ENCODE assay signal across 30 cellular contexts in the genomic region with DNA sequence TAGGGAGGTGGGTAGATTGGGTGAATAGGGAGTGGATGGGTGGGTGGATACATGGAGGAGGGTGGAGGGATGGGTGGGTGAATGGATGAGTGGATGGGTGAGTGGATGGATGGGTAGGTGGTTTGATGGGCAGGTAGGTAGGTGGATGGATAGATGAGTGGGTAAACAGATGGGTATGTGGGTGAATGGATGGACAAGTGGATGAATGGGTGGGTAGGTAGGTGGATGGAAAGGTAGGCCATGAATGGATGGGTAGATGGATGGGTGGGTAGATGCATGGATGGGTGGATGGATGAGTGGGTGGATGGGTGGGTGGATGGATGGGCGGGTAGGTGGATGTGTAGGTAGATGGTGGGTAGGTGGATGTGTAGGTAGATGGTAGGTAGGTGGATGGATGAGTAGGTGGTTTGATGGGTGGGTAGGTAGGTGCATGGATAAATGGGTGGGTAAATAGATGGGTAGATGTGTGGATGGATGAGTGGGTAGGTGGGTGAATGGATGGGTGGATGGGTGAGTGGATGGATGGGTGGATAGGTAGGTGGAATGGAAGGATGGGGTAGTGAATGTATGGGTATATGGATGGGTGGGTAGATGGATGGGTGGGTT.
"Had no signal": no experiment of that assay in that cellular context is flagged by ENCODE, and none has a peak within 500 bp of the region (broad histone marks: within the 10 kb centered on the region; RNA-seq: fewer than 3 reads in every experiment).

No MANE protein-coding gene starts in this region.

- H3K79me2 ChIP-seq: hepatocyte had no signal

- FAIRE-seq: endometrium, kidney had no signal

- H3K4me1 ChIP-seq: colonic mucosa, esophagus squamous epithelium, gastrocnemius medialis, left lung had no signal

- H3K27me3 ChIP-seq: colonic mucosa had no signal

- H3K9me3 ChIP-seq: colonic mucosa, esophagus squamous epithelium, gastrocnemius medialis, heart left ventricle, left lung had no signal

- H3K4me2 ChIP-seq: hepatocyte had no signal

- ATAC-seq: effector memory CD8-positive, alpha-beta T cell; esophagus mucosa; gastrocnemius medialis; heart left ventricle; left colon; left lung; left ventricle myocardium superior; naive thymus-derived CD4-positive, alpha-beta T cell had no signal

- H3K4me3 ChIP-seq: colonic mucosa, esophagus squamous epithelium, gastrocnemius medialis, heart left ventricle, hepatocyte, left lung, lung had no signal

- H3K36me3 Mint-ChIP-seq: immature natural killer cell; memory B cell; naive thymus-derived CD4-positive, alpha-beta T cell had no signal

- H3K4me3 Mint-ChIP-seq: dendritic cell treated with granulocyte-macrophage colony-stimulating factor and Interleukin-4, amounts not matched to agents 40 ng/mL and 50 ng/mL, for 4 days; effector memory CD8-positive, alpha-beta T cell; endodermal cell; immature natural killer cell; memory B cell; naive thymus-derived CD4-positive, alpha-beta T cell had no signal

- H3K9me3 Mint-ChIP-seq: dendritic cell treated with granulocyte-macrophage colony-stimulating factor and Interleukin-4, amounts not matched to agents 40 ng/mL and 50 ng/mL, for 4 days; effector memory CD8-positive, alpha-beta T cell had no signal

- H3K27ac ChIP-seq: colonic mucosa, epithelial cell of prostate, esophagus squamous epithelium, gastrocnemius medialis, heart left ventricle, hepatocyte, left lung had no signal

- H3K36me3 ChIP-seq: colonic mucosa, esophagus squamous epithelium, gastrocnemius medialis, heart left ventricle, left lung had no signal

- H3K27ac Mint-ChIP-seq: dendritic cell treated with granulocyte-macrophage colony-stimulating factor and Interleukin-4, amounts not matched to agents 40 ng/mL and 50 ng/mL, for 4 days; effector memory CD8-positive, alpha-beta T cell; endodermal cell; immature natural killer cell; memory B cell; naive thymus-derived CD4-positive, alpha-beta T cell had no signal

- H2AFZ ChIP-seq: hepatocyte had no signal

- DNase-seq: cortex of kidney; effector CD8-positive, alpha-beta T cell; effector memory CD8-positive, alpha-beta T cell; erythroblast; esophagus squamous epithelium; foreskin fibroblast; foreskin melanocyte; gastrocnemius medialis; heart left ventricle; hypothalamus; immature natural killer cell; islet precursor cell; kidney; kidney glomerular epithelial cell; left colon; left lung; left ventricle myocardium superior; mammary epithelial cell; mesendoderm; midbrain; naive thymus-derived CD4-positive, alpha-beta T cell had no signal

- H3K4me1 Mint-ChIP-seq: endodermal cell; immature natural killer cell; memory B cell; naive thymus-derived CD4-positive, alpha-beta T cell had no signal
